Comparison of ENCODE assay signal across 13 cellular contexts in the genomic region with DNA sequence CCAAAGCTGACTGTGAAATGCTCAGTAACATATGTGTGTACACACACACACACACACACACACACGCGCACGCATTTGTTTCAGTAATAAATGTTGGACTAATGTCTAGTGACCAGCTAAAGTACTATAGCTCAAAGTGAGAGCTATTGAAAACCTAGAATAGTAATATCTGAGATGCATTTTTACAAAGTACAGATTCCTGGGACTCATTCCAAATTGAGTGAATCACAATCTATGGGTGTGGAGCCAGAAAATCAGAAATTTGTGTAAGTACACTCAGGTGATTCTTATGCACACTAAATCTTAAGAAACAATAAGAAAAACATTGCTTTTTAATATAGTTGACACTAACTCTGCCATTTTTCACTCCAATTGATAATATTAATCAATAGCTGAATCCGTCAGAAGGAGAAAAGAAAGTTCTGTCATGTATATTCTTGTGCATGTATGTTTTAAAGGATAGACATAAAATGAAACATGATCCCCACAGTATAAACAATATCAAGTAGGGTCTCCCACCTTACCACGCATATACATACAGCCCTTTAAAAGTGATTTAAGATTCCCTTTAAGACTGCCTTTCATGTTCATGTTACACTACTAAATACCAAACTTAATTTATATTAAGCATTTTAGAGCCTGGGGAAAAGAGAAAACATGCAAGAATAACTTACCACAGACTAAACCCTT.
DNase-seq lines count a peak whose midpoint lies in the region; ATAC-seq and TF ChIP-seq lines count a peak whose summit lies in the region.
"Had no signal": no experiment of that assay in that cellular context is flagged by ENCODE, and none has a peak within 500 bp of the region (broad histone marks: within the 10 kb centered on the region; RNA-seq: fewer than 3 reads in every experiment).

No MANE protein-coding gene starts in this region.

- H3K27ac ChIP-seq in GM23248, result peak overlapping the region; percentile 63
- H3K27ac ChIP-seq in SK-N-SH (ENCODE audit: low read depth in 2 of 2, low read length in 1 of 2), result peak overlapping the region in 1 of 2 experiments; percentile 24; a peak in 1 of 4 replicates
- no peak overlapping the region for H3K27ac ChIP-seq in Karpas-422 (ENCODE audit: low read length)
- H3K27ac ChIP-seq: transverse colon had no signal

- no peak overlapping the region for H3K4me3 Mint-ChIP-seq in activated T-cell treated with anti-CD3 and anti-CD28 coated beads, Interleukin-2, amount 50 U/mL, for 4 hours
- H3K4me3 Mint-ChIP-seq: activated T-helper 1 cell treated with anti-CD3 and anti-CD28 coated beads, Interleukin-12 subunit alpha, Interleukin-12 subunit beta, Interleukin-2, Interleukin-4 antibody, amounts not matched to agents 30 ng/mL and 10 ng/mL and 1 ng/mL, durations not matched to agents 14 hours and 24 hours and 36 hours had no signal

- H3K9me2 ChIP-seq in GM23248 (ENCODE audit: insufficient read depth) (no peaks in the 10 kb centered on the region), SK-N-SH (no peaks in the 10 kb centered on the region), Karpas-422 (replicated peaks; ENCODE audit: insufficient read depth, low read length) (no peaks in the 10 kb centered on the region)

- H3K9ac ChIP-seq in GM23248 (0 out of 2 replicates have a peak overlapping the region, but pooled peaks have one; percentile 7), SK-N-SH (no peak overlapping the region), Karpas-422 (ENCODE audit: low read length) (no peak overlapping the region)

- H3K36me3 ChIP-seq in GM23248 (ENCODE audit: low read depth) (no peaks in the 10 kb centered on the region), SK-N-SH (replicated peaks in 1 of 2; ENCODE audit: control insufficient read depth in 1 of 2, insufficient read depth in 2 of 2, low read length in 1 of 2) (peaks cover 12 to 13% of the 10 kb centered on the region in 2 experiments), Karpas-422 (ENCODE audit: insufficient read depth, low read length) (no peaks in the 10 kb centered on the region)

- H3K27me3 Mint-ChIP-seq in activated T-cell treated with anti-CD3 and anti-CD28 coated beads, Interleukin-2, amount 50 U/mL, for 4 hours (ENCODE audit: low read depth), result no peaks in the 10 kb centered on the region

- H2AFZ ChIP-seq in GM23248 (no peak overlapping the region), SK-N-SH (ENCODE audit: low read depth) (no peak overlapping the region), Karpas-422 (ENCODE audit: low read length) (no peak overlapping the region)

- H4K20me1 ChIP-seq in GM23248 (ENCODE audit: insufficient read depth) (no peaks in the 10 kb centered on the region), SK-N-SH (ENCODE audit: insufficient read depth) (peaks cover 5% of the 10 kb centered on the region; the same call in 1 of the 2 replicates), Karpas-422 (ENCODE audit: insufficient read depth, low read depth, low read length) (no peaks in the 10 kb centered on the region)

- H3K27me3 ChIP-seq in GM23248 (replicated peaks; ENCODE audit: insufficient read depth) (no peaks in the 10 kb centered on the region), SK-N-SH (ENCODE audit: insufficient read depth) (no peaks in the 10 kb centered on the region), Karpas-422 (ENCODE audit: low read length) (no peaks in the 10 kb centered on the region)
- H3K27me3 ChIP-seq: esophagus squamous epithelium, transverse colon had no signal

- WGBS in GM23248 (ENCODE audit: low coverage in 1 of 2, low lambda C conversion rate in 2 of 2, missing lambda C conversion rate in 2 of 2), 2 experiments, result 66 to 76% methylated on average over 5 of the region's 5 CpGs
- 86% methylated on average over 5 of the region's 5 CpGs for WGBS in SK-N-SH (ENCODE audit: low lambda C conversion rate)

- POLR2A ChIA-PET in SK-N-SH (lab: Yijun Ruan, JAX), result interaction anchor here (0.6 kb wide), 1 partner anchor 136 kb away, joined by 5 read pairs; no protein-coding TSS in a partner anchor

- H3K4me2 ChIP-seq in GM23248 (ENCODE audit: unreplicated experiment), result peak overlapping the region; percentile 82
- H3K4me2 ChIP-seq in SK-N-SH, result peak overlapping the region; percentile 19; the same call in 1 of the 2 replicates
- no peak overlapping the region for H3K4me2 ChIP-seq in Karpas-422 (ENCODE audit: low read depth, low read length, poor library complexity, severe bottlenecking)

- H3K4me1 ChIP-seq in GM23248 (ENCODE audit: insufficient read depth), result peaks cover 39% of the 10 kb centered on the region
- peaks cover 2 to 16% of the 10 kb centered on the region in 2 experiments; a peak in 3 of 4 replicates for H3K4me1 ChIP-seq in SK-N-SH (ENCODE audit: control insufficient read depth in 1 of 2, insufficient read depth in 2 of 2, low read depth in 1 of 2, low read length in 1 of 2)
- H3K4me1 ChIP-seq in Karpas-422 (ENCODE audit: low read length), result 0 out of 2 replicates have a peak, but pooled peaks cover 2% of the 10 kb centered on the region
- H3K4me1 ChIP-seq: transverse colon had no signal

- no peak for ATAC-seq in activated T-cell treated with anti-CD3 and anti-CD28 coated beads, Interleukin-2, amount 50 U/mL, for 4 hours
- ATAC-seq in GM21390 (IDR thresholded peaks at IDR 0.05; ENCODE audit: unreplicated experiment), result no peak

- TF ChIP-seq CTCF in SK-N-SH (IDR thresholded peaks at IDR 0.05) (no peak), fibroblast of the aortic adventitia (IDR thresholded peaks at IDR 0.05; ENCODE audit: insufficient read depth, low read length) (no peak)

- 0 out of 2 replicates have a peak overlapping the region, but pooled peaks have one; percentile 8 for H3K4me3 ChIP-seq in GM23248
- no peak overlapping the region for H3K4me3 ChIP-seq in SK-N-SH (ENCODE audit: low read depth in 2 of 2, low read length in 1 of 2)
- H3K4me3 ChIP-seq in fibroblast of the aortic adventitia (ENCODE audit: low read depth, low read length), result no peak overlapping the region
- H3K4me3 ChIP-seq in Karpas-422 (ENCODE audit: low read length), result no peak overlapping the region
- H3K4me3 ChIP-seq: esophagus squamous epithelium, transverse colon had no signal

- no peaks in the 10 kb centered on the region for H3K79me2 ChIP-seq in GM23248 (ENCODE audit: insufficient read depth)
- H3K79me2 ChIP-seq in SK-N-SH (ENCODE audit: insufficient read depth), result no peaks in the 10 kb centered on the region
- peaks cover 14% of the 10 kb centered on the region; the same call in 1 of the 2 replicates for H3K79me2 ChIP-seq in Karpas-422 (ENCODE audit: low read length)

- H3F3A ChIP-seq in GM23248 (ENCODE audit: insufficient read depth), result peaks cover 39% of the 10 kb centered on the region
- peaks cover 14% of the 10 kb centered on the region for H3F3A ChIP-seq in SK-N-SH (replicated peaks; ENCODE audit: insufficient read depth)

- H3K36me3 Mint-ChIP-seq in activated T-cell treated with anti-CD3 and anti-CD28 coated beads, Interleukin-2, amount 50 U/mL, for 4 hours (ENCODE audit: insufficient read depth), result peaks cover 15% of the 10 kb centered on the region

- TF ChIP-seq EP300 in SK-N-SH (IDR thresholded peaks at IDR 0.05; ENCODE audit: borderline replicate concordance in 1 of 2, low read depth in 1 of 2, low read length in 1 of 2), result no peak

- no peaks in the 10 kb centered on the region for H3K9me3 ChIP-seq in GM23248 (ENCODE audit: low read depth)
- H3K9me3 ChIP-seq in SK-N-SH, result no peaks in the 10 kb centered on the region
- no peaks in the 10 kb centered on the region for H3K9me3 ChIP-seq in Karpas-422 (ENCODE audit: low read length)
- H3K9me3 ChIP-seq: esophagus squamous epithelium, transverse colon had no signal

- H3K4me1 Mint-ChIP-seq in activated T-cell treated with anti-CD3 and anti-CD28 coated beads, Interleukin-2, amount 50 U/mL, for 4 hours (ENCODE audit: low read depth), result no peaks in the 10 kb centered on the region

- peak; percentile 85 for DNase-seq in GM23248
- DNase-seq in SK-N-SH, result no peak
- DNase-seq in fibroblast of the aortic adventitia (ENCODE audit: low read depth), result peak; percentile 86
- DNase-seq in renal cortical epithelial cell (ENCODE audit: low read depth), result peak; percentile 53
- DNase-seq in activated T-cell treated with anti-CD3 and anti-CD28 coated beads, Interleukin-2, amount 50 U/mL, for 4 hours, result no peak
- DNase-seq in Karpas-422, result no peak
- DNase-seq: esophagus squamous epithelium; NCI-H2029; stimulated activated CD4-positive, alpha-beta T cell treated with anti-CD3 and anti-CD28 coated beads, Interleukin-12 subunit alpha, Interleukin-12 subunit beta, amount 100 ng/mL, for 4 hours; SW 1271 had no signal

- CTCF ChIA-PET in SK-N-SH (lab: Yijun Ruan, JAX), result interaction anchor here (0.6 to 2.4 kb wide), 9 partner anchors 10 to 209 kb away, joined by 3 to 15 read pairs (median 3); no protein-coding TSS in a partner anchor

- in situ Hi-C loops in GM23248 (cut with MboI), result no loop called here

- TF ChIP-seq RAD21 in SK-N-SH (IDR thresholded peaks at IDR 0.05; ENCODE audit: low read length), result no peak

- no peaks in the 10 kb centered on the region for H3K9me3 Mint-ChIP-seq in activated T-cell treated with anti-CD3 and anti-CD28 coated beads, Interleukin-2, amount 50 U/mL, for 4 hours
- H3K9me3 Mint-ChIP-seq: activated T-helper 1 cell treated with anti-CD3 and anti-CD28 coated beads, Interleukin-12 subunit alpha, Interleukin-12 subunit beta, Interleukin-2, Interleukin-4 antibody, amounts not matched to agents 30 ng/mL and 10 ng/mL and 1 ng/mL, durations not matched to agents 14 hours and 24 hours and 36 hours had no signal

TF ChIP-seq in SK-N-SH, 30 proteins besides CTCF, POLR2A, EP300 and RAD21 (continues in another document):
- TF ChIP-seq NFIC (IDR thresholded peaks at IDR 0.05; ENCODE audit: borderline replicate concordance) (peak; percentile 74), MEF2A (IDR thresholded peaks at IDR 0.05; ENCODE audit: borderline replicate concordance, low read depth) (no peak), GABPA (IDR thresholded peaks at IDR 0.05; ENCODE audit: low read depth) (no peak), TAF1 (IDR thresholded peaks at IDR 0.05; ENCODE audit: borderline replicate concordance, low read depth, low read length) (no peak), FOSL2 (IDR thresholded peaks at IDR 0.05; ENCODE audit: borderline replicate concordance, low read depth) (peak; percentile 74; the same call in 1 of the 2 replicates), FOXM1 (IDR thresholded peaks at IDR 0.05; ENCODE audit: low read depth) (no peak), YY1 (IDR thresholded peaks at IDR 0.05; ENCODE audit: low read depth) (no peak), EZH2phosphoT487 (IDR thresholded peaks at IDR 0.05; ENCODE audit: borderline replicate concordance, low read depth) (no peak), POLR2AphosphoS5 (IDR thresholded peaks at IDR 0.05; ENCODE audit: low read depth, low read length) (no peak)
- TF ChIP-seq, protein P1, sequence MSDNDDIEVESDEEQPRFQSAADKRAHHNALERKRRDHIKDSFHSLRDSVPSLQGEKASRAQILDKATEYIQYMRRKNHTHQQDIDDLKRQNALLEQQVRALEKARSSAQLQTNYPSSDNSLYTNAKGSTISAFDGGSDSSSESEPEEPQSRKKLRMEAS (IDR thresholded peaks at IDR 0.05; ENCODE audit: low read depth), result no peak

Comparison
In these comparisons a context has a peak if more than half of its experiments do, and no peak if none do; other contexts are left out.
1. DNase-seq: peak in GM23248 (single experiment), fibroblast of the aortic adventitia (single experiment) and renal cortical epithelial cell (single experiment); none in SK-N-SH (single experiment), activated T-cell treated with anti-CD3 and anti-CD28 coated beads, Interleukin-2, amount 50 U/mL, for 4 hours (single experiment) and Karpas-422 (single experiment).